1 cellular context compared by ENCODE assay signal in the genomic region with DNA sequence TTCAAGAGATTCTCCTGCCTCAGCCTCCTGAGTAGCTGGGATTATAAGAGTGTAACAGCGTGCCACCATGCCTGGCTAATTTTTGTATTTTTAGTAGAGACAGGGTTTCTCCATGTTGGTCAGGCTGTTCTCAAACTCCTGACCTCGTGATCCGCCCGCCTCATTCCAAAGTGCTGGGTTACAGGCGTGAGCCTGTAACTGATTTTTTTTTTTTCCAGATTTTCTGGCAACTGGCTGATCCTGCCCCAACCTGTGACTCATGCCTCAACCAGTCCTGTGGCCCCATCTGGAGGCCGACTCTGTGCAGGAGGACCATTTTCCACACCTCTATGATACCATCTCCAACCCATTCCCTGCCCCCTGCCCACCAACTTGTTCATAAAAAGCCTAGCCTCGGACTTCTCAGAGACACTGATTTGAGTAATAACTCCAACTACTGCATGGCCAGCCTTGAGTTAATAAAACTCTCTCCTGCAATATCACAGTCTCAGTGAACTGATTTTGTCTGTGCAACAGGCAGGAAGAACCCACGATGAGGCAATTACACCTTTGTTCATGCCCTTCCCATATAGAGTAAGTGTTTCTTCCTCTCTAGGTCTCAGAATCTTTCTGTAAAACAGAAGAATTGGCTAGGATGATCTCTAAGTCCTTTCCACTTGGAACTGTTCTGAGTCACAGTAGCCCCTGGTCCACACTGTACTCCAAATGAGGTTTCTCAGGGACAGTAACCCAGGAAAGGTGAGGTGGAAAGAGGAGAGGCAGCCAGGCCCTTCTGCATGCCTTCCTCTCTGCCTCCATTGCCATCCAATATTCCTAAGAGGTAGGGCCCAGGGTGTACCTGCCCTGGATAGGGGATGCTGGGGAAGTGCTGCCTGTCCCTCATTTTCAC.
TF ChIP-seq lines count a peak whose summit lies in the region.

No MANE protein-coding gene starts in this region.

TF ChIP-seq in HepG2, 621 proteins besides CTCF, POLR2A, EP300 and RAD21 (continued from another document and continues in another):
- TF ChIP-seq ZBTB10 (CRISPR knock-in tag; IDR thresholded peaks at IDR 0.05; ENCODE audit: borderline replicate concordance) = no peak
- TF ChIP-seq REPIN1 (CRISPR knock-in tag; IDR thresholded peaks at IDR 0.05; ENCODE audit: borderline replicate concordance, low read depth) = peak; percentile 22; the same call in 1 of the 2 replicates
- TF ChIP-seq ATRX (CRISPR knock-in tag; IDR thresholded peaks at IDR 0.05; ENCODE audit: borderline replicate concordance) = no peak
- TF ChIP-seq ZC3H13 (CRISPR knock-in tag; IDR thresholded peaks at IDR 0.05) = no peak
- no peak for TF ChIP-seq POLR2AphosphoS2 (IDR thresholded peaks at IDR 0.05; ENCODE audit: low read depth, low read length)
- TF ChIP-seq NFE2 (CRISPR knock-in tag; IDR thresholded peaks at IDR 0.05) = no peak
- no peak for TF ChIP-seq ZNF180 (CRISPR knock-in tag; IDR thresholded peaks at IDR 0.05; ENCODE audit: borderline replicate concordance, low read depth)
- no peak for TF ChIP-seq ZBTB39 (CRISPR knock-in tag; IDR thresholded peaks at IDR 0.05)
- no peak for TF ChIP-seq NCOA2 (CRISPR knock-in tag; IDR thresholded peaks at IDR 0.05)
- no peak for TF ChIP-seq SRF (IDR thresholded peaks at IDR 0.05; ENCODE audit: low read depth, low read length)
- no peak for TF ChIP-seq ZNF343 (CRISPR knock-in tag; IDR thresholded peaks at IDR 0.05)
- TF ChIP-seq, protein P1, sequence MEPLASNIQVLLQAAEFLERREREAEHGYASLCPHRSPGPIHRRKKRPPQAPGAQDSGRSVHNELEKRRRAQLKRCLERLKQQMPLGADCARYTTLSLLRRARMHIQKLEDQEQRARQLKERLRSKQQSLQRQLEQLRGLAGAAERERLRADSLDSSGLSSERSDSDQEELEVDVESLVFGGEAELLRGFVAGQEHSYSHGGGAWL (CRISPR knock-in tag; IDR thresholded peaks at IDR 0.05) = no peak
- no peak for TF ChIP-seq SOX6 (IDR thresholded peaks at IDR 0.05)
- peak; percentile 34; the same call in 1 of the 2 replicates for TF ChIP-seq SOX6 (CRISPR knock-in tag; IDR thresholded peaks at IDR 0.05)
- TF ChIP-seq, protein P2, sequence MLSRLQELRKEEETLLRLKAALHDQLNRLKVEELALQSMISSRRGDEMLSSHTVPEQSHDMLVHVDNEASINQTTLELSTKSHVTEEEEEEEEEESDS (CRISPR knock-in tag; IDR thresholded peaks at IDR 0.05; ENCODE audit: borderline replicate concordance) = no peak
- no peak for TF ChIP-seq ZNF17 (CRISPR knock-in tag; IDR thresholded peaks at IDR 0.05)
- no peak for TF ChIP-seq ZNF780A (CRISPR knock-in tag; IDR thresholded peaks at IDR 0.05)
- TF ChIP-seq NFIB (CRISPR knock-in tag; IDR thresholded peaks at IDR 0.05; ENCODE audit: borderline replicate concordance) = no peak
- peak; percentile 48; the same call in 1 of the 2 replicates for TF ChIP-seq SAP130 (CRISPR knock-in tag; IDR thresholded peaks at IDR 0.05; ENCODE audit: low read depth)
- TF ChIP-seq YEATS4 (CRISPR knock-in tag; IDR thresholded peaks at IDR 0.05; ENCODE audit: borderline replicate concordance) = no peak
- no peak for TF ChIP-seq ZNF260 (CRISPR knock-in tag; IDR thresholded peaks at IDR 0.05; ENCODE audit: borderline replicate concordance, low read depth)
- TF ChIP-seq MYPOP (CRISPR knock-in tag; IDR thresholded peaks at IDR 0.05) = 0 out of 2 replicates have a peak, but pooled peaks have one; percentile 32
- TF ChIP-seq MLXIP (CRISPR knock-in tag; IDR thresholded peaks at IDR 0.05; ENCODE audit: borderline replicate concordance) = no peak
- no peak for TF ChIP-seq TBL1XR1 (IDR thresholded peaks at IDR 0.05; ENCODE audit: borderline replicate concordance, low read length, partially characterized antibody)
- TF ChIP-seq ZNF720 (CRISPR knock-in tag; IDR thresholded peaks at IDR 0.05) = no peak
- TF ChIP-seq ZNF781 (CRISPR knock-in tag; IDR thresholded peaks at IDR 0.05; ENCODE audit: borderline replicate concordance, not compliant biosample characterization) = no peak
- no peak for TF ChIP-seq HOXA3 (CRISPR knock-in tag; IDR thresholded peaks at IDR 0.05)
- no peak for TF ChIP-seq SRSF4 (IDR thresholded peaks at IDR 0.05; ENCODE audit: low read depth, low read length, poor library complexity, severe bottlenecking)
- no peak for TF ChIP-seq CREB1 (IDR thresholded peaks at IDR 0.05)
- no peak for TF ChIP-seq CREB1 (CRISPR knock-in tag; IDR thresholded peaks at IDR 0.05)
- TF ChIP-seq ZNF484 (CRISPR knock-in tag; IDR thresholded peaks at IDR 0.05; ENCODE audit: borderline replicate concordance, low read depth) = no peak
- TF ChIP-seq SALL1 (CRISPR knock-in tag; IDR thresholded peaks at IDR 0.05) = peak; percentile 25; the same call in 1 of the 2 replicates
- TF ChIP-seq HNRNPH1 (optimal IDR thresholded peaks at IDR 0.05; ENCODE audit: low read depth, low read length) = no peak
- TF ChIP-seq ZNF761 (CRISPR knock-in tag; conservative IDR thresholded peaks at IDR 0.05) = no peak
- TF ChIP-seq, protein P3, sequence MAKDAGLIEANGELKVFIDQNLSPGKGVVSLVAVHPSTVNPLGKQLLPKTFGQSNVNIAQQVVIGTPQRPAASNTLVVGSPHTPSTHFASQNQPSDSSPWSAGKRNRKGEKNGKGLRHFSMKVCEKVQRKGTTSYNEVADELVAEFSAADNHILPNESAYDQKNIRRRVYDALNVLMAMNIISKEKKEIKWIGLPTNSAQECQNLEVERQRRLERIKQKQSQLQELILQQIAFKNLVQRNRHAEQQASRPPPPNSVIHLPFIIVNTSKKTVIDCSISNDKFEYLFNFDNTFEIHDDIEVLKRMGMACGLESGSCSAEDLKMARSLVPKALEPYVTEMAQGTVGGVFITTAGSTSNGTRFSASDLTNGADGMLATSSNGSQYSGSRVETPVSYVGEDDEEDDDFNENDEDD (CRISPR knock-in tag; IDR thresholded peaks at IDR 0.05; ENCODE audit: borderline replicate concordance) = no peak
- TF ChIP-seq TP53 (CRISPR knock-in tag; conservative IDR thresholded peaks at IDR 0.05) = no peak
- 0 out of 2 replicates have a peak, but pooled peaks have one; percentile 9 for TF ChIP-seq FOSL1 (CRISPR knock-in tag; IDR thresholded peaks at IDR 0.05; ENCODE audit: borderline replicate concordance)
- no peak for TF ChIP-seq BRCA1 (CRISPR knock-in tag; IDR thresholded peaks at IDR 0.05)
- TF ChIP-seq ZFP90 (CRISPR knock-in tag; IDR thresholded peaks at IDR 0.05; ENCODE audit: borderline replicate concordance) = no peak
- 0 out of 2 replicates have a peak, but pooled peaks have one; percentile 31 for TF ChIP-seq KDM4B (CRISPR knock-in tag; IDR thresholded peaks at IDR 0.05)
- TF ChIP-seq SP140L (CRISPR knock-in tag; IDR thresholded peaks at IDR 0.05; ENCODE audit: borderline replicate concordance) = no peak
- no peak for TF ChIP-seq ZNF605 (CRISPR knock-in tag; IDR thresholded peaks at IDR 0.05)
- no peak for TF ChIP-seq ZBTB3 (CRISPR knock-in tag; IDR thresholded peaks at IDR 0.05; ENCODE audit: borderline replicate concordance, low read depth)
- no peak for TF ChIP-seq ZIK1 (CRISPR knock-in tag; IDR thresholded peaks at IDR 0.05; ENCODE audit: borderline replicate concordance, low read depth)
- TF ChIP-seq MBNL3 (CRISPR knock-in tag; conservative IDR thresholded peaks at IDR 0.05) = no peak
- TF ChIP-seq, protein P4, sequence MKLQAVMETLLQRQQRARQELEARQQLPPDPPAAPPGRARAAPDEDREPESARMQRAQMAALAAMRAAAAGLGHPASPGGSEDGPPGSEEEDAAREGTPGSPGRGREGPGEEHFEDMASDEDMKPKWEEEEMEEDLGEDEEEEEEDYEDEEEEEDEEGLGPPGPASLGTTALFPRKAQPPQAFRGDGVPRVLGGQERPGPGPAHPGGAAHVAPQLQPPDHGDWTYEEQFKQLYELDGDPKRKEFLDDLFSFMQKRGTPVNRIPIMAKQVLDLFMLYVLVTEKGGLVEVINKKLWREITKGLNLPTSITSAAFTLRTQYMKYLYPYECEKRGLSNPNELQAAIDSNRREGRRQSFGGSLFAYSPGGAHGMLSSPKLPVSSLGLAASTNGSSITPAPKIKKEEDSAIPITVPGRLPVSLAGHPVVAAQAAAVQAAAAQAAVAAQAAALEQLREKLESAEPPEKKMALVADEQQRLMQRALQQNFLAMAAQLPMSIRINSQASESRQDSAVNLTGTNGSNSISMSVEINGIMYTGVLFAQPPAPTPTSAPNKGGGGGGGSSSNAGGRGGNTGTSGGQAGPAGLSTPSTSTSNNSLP (IDR thresholded peaks at IDR 0.05; ENCODE audit: low read depth, low read length) = peak; percentile 35; the same call in 1 of the 2 replicates
- no peak for TF ChIP-seq FOXK2 (IDR thresholded peaks at IDR 0.05)
- TF ChIP-seq POGK (CRISPR knock-in tag; conservative IDR thresholded peaks at IDR 0.05) = no peak
